ENCODE assay signal across 8 cellular contexts in genomic region chr7:129218514-129219036, GRCh38. TPM values are rescaled to one million over a fixed set of nuclear protein-coding genes. Genes with fewer than 3 reads are reported as not detected.
A peak's percentile ranks its signal among the peaks of the same experiment; 100 is the strongest.
DNase-seq lines count a peak whose midpoint lies in the region; ATAC-seq and TF ChIP-seq lines count a peak whose summit lies in the region.

No MANE protein-coding gene starts in this region.

- no peaks in the 10 kb centered on the region for H3K36me3 ChIP-seq in fibroblast of lung (ENCODE audit: control insufficient read depth, insufficient read depth, low read length)

- no peak overlapping the region for H3K27ac Mint-ChIP-seq in nephron progenitor cell
- no peak overlapping the region for H3K27ac Mint-ChIP-seq in stimulated activated naive B cell treated with anti-CD40 and anti-IgM and Interleukin-4, amounts not matched to agents 10 μg/mL and 1 μg/mL and 100 μg/mL, for 72 hours

- no peak overlapping the region for H3K4me2 ChIP-seq in fibroblast of lung (ENCODE audit: extremely low read depth, insufficient read depth, low read length)

- peak; percentile 90 to 91 for ATAC-seq in stimulated activated naive B cell treated with anti-CD40 and anti-IgM and Interleukin-4, amounts not matched to agents 10 μg/mL and 1 μg/mL and 100 μg/mL, for 72 hours (replicated peaks)
- no peak for ATAC-seq in HG02763 (IDR thresholded peaks at IDR 0.05; ENCODE audit: unreplicated experiment)

- DNase-seq in GM13977 (ENCODE audit: low spot score): peak; percentile 82
- DNase-seq in LoVo (ENCODE audit: low spot score): peak; percentile 91
- peak; percentile 76 for DNase-seq in activated T-cell treated with anti-CD3 and anti-CD28 coated beads, Interleukin-2, amount 50 U/mL, for 1 hour
- DNase-seq in fibroblast of lung (ENCODE audit: low read depth in 2 of 2): peak; percentile 59 to 80
- peak; percentile 87 for DNase-seq in nephron progenitor cell
- peak; percentile 60 for DNase-seq in stimulated activated naive B cell treated with anti-CD40 and anti-IgM and Interleukin-4, amounts not matched to agents 10 μg/mL and 1 μg/mL and 100 μg/mL, for 72 hours

- no peak overlapping the region for H2AFZ ChIP-seq in fibroblast of lung (ENCODE audit: low read length)

- no peak overlapping the region for H3K27ac ChIP-seq in fibroblast of lung (ENCODE audit: insufficient read depth, low read length)

- H3K9ac ChIP-seq in fibroblast of lung (ENCODE audit: insufficient read depth, low read length): no peak overlapping the region

- H3K27me3 ChIP-seq in fibroblast of lung (ENCODE audit: control insufficient read depth, insufficient read depth, low read length): no peaks in the 10 kb centered on the region

- peaks cover 29% of the 10 kb centered on the region for H3K36me3 Mint-ChIP-seq in nephron progenitor cell (ENCODE audit: low read depth)
- H3K36me3 Mint-ChIP-seq in stimulated activated naive B cell treated with anti-CD40 and anti-IgM and Interleukin-4, amounts not matched to agents 10 μg/mL and 1 μg/mL and 100 μg/mL, for 72 hours: no peaks in the 10 kb centered on the region

- in situ Hi-C loops in GM13977 (cut with MboI; ENCODE audit: low pct_unique_long_range_greater_than_20kb, low sequenced_read_pairs, unreplicated experiment): loop anchor here (25.0 kb wide), 1 partner anchor 244 kb away; no protein-coding TSS in a partner anchor

- H3K79me2 ChIP-seq in fibroblast of lung (ENCODE audit: control insufficient read depth, insufficient read depth, low read length): no peaks in the 10 kb centered on the region

- H3K4me1 ChIP-seq in fibroblast of lung (ENCODE audit: control insufficient read depth, extremely low read depth, insufficient read depth, low read length): no peaks in the 10 kb centered on the region

- TF ChIP-seq CTCF in GM13977 (IDR thresholded peaks at IDR 0.05; ENCODE audit: extremely low read depth, insufficient read depth, missing control alignments): peak; percentile 91
- peak; percentile 91 to 92 for TF ChIP-seq CTCF in fibroblast of lung (conservative IDR thresholded peaks at IDR 0.05 in 1 of 2, IDR thresholded peaks at IDR 0.05 in 1 of 2; ENCODE audit: low read depth in 1 of 2, low read length in 2 of 2)
- TF ChIP-seq CTCF in nephron progenitor cell (IDR thresholded peaks at IDR 0.05): peak; percentile 90

- H3K4me3 Mint-ChIP-seq in nephron progenitor cell: no peak overlapping the region
- no peak overlapping the region for H3K4me3 Mint-ChIP-seq in stimulated activated naive B cell treated with anti-CD40 and anti-IgM and Interleukin-4, amounts not matched to agents 10 μg/mL and 1 μg/mL and 100 μg/mL, for 72 hours

- H3K9me3 ChIP-seq in fibroblast of lung (ENCODE audit: control insufficient read depth, insufficient read depth, low read depth, low read length): no peaks in the 10 kb centered on the region

- no peaks in the 10 kb centered on the region for H3K27me3 Mint-ChIP-seq in nephron progenitor cell (ENCODE audit: low read depth, poor library complexity)
- H3K27me3 Mint-ChIP-seq in stimulated activated naive B cell treated with anti-CD40 and anti-IgM and Interleukin-4, amounts not matched to agents 10 μg/mL and 1 μg/mL and 100 μg/mL, for 72 hours: no peaks in the 10 kb centered on the region

- H3K4me3 ChIP-seq in fibroblast of lung (replicated peaks in 1 of 4; ENCODE audit: control extremely low read depth in 1 of 4, insufficient read depth in 1 of 4, low read depth in 3 of 4, low read length in 4 of 4): no peak overlapping the region

- peaks cover 28% of the 10 kb centered on the region for H3K9me3 Mint-ChIP-seq in nephron progenitor cell
- no peaks in the 10 kb centered on the region for H3K9me3 Mint-ChIP-seq in stimulated activated naive B cell treated with anti-CD40 and anti-IgM and Interleukin-4, amounts not matched to agents 10 μg/mL and 1 μg/mL and 100 μg/mL, for 72 hours

- peaks cover 4% of the 10 kb centered on the region for H3K4me1 Mint-ChIP-seq in nephron progenitor cell
- peaks cover 9 to 26% of the 10 kb centered on the region in 2 donors for H3K4me1 Mint-ChIP-seq in stimulated activated naive B cell treated with anti-CD40 and anti-IgM and Interleukin-4, amounts not matched to agents 10 μg/mL and 1 μg/mL and 100 μg/mL, for 72 hours

- H4K20me1 ChIP-seq in fibroblast of lung (ENCODE audit: control insufficient read depth, extremely low read depth, insufficient read depth, low read length): no peaks in the 10 kb centered on the region

TF ChIP-seq in PFSK-1, 5 proteins besides CTCF, POLR2A, EP300 and RAD21:
- no peak for TF ChIP-seq FOXP2 (optimal IDR thresholded peaks at IDR 0.05; ENCODE audit: borderline replicate concordance, extremely low read depth, extremely low read length, insufficient read depth)
- TF ChIP-seq REST (IDR thresholded peaks at IDR 0.05; ENCODE audit: insufficient read depth in 1 of 2, low read depth in 2 of 2, low read length in 2 of 2): peak; percentile 79 to 91
TF ChIP-seq in PFSK-1: peak in this region for 1.

RNA-seq across cellular contexts. Expression of gene AHCYL2, which starts 6.3 kb away (rescaled TPM):
- polyA plus RNA-seq in PFSK-1 (2012; ENCODE audit: insufficient read length, low read depth): 3.3 TPM
- total RNA-seq in fibroblast of lung: 7.4 and 11.9 TPM in 2 replicates
- 8.7 and 10.4 TPM in 2 replicates for polyA plus RNA-seq in fibroblast of lung
- 5.0 and 5.2 TPM in 2 replicates for polyA plus RNA-seq in fibroblast of lung (2012)
- polyA minus RNA-seq in fibroblast of lung (ENCODE audit: low replicate concordance): 1.1 and 7.2 TPM in 2 replicates

RNA-seq across cellular contexts. Expression of gene SMO, which starts 30.1 kb away (rescaled TPM):
- polyA plus RNA-seq in PFSK-1 (2012; ENCODE audit: insufficient read length, low read depth): 1.9 TPM
- total RNA-seq in fibroblast of lung: 12.6 and 23.6 TPM in 2 replicates
- 4.5 and 6.4 TPM in 2 replicates for polyA plus RNA-seq in fibroblast of lung
- polyA plus RNA-seq in fibroblast of lung (2012): 5.5 and 7.7 TPM in 2 replicates
- polyA minus RNA-seq in fibroblast of lung (ENCODE audit: low replicate concordance): 28.9 and 45.9 TPM in 2 replicates
